ENCODE assay signal across 1 cellular context in the genomic region with DNA sequence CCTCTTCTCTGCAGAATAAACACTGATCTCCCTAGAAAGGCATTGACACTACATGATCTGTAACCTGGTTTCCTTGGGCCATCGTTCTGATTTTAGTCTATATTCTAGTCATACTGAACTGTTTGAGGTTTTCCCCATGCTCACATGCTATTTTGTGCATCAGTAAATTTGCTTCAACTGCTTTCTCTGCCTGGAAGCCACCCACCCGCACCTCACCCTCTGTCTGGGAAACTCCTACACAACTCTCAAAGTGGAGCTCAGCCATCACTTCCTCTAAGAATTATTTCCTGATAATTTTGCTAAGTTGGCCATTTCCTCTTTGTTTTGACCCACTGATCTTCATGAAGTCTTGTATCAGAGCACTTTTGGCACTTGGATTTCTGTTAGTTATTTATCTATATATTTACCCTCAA.
TF ChIP-seq lines count a peak whose summit lies in the region.

No MANE protein-coding gene starts in this region.

TF ChIP-seq in GM12878, 131 proteins besides CTCF, POLR2A, EP300 and RAD21 (continued from another document and continues in another):
- peak; percentile 69 for TF ChIP-seq ZNF687 (IDR thresholded peaks at IDR 0.05)
- TF ChIP-seq, protein P1, sequence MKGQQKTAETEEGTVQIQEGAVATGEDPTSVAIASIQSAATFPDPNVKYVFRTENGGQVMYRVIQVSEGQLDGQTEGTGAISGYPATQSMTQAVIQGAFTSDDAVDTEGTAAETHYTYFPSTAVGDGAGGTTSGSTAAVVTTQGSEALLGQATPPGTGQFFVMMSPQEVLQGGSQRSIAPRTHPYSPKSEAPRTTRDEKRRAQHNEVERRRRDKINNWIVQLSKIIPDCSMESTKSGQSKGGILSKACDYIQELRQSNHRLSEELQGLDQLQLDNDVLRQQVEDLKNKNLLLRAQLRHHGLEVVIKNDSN (IDR thresholded peaks at IDR 0.05; ENCODE audit: borderline replicate concordance, extremely low read length, insufficient read depth, low read depth, low read length), result no peak
- peak; percentile 82 for TF ChIP-seq PML (IDR thresholded peaks at IDR 0.05; ENCODE audit: low read length)
- TF ChIP-seq CBX5 (IDR thresholded peaks at IDR 0.05; ENCODE audit: low read depth), result peak; percentile 95
- TF ChIP-seq CBFB (IDR thresholded peaks at IDR 0.05; ENCODE audit: low read depth), result peak; percentile 64; the same call in 1 of the 2 replicates
- no peak for TF ChIP-seq MYB (IDR thresholded peaks at IDR 0.05; ENCODE audit: borderline replicate concordance, low read depth, low read length)
- peak in 1 of 2 experiments; percentile 97; a peak in 2 of 4 replicates for TF ChIP-seq ETV6 (conservative IDR thresholded peaks at IDR 0.05 in 1 of 2, IDR thresholded peaks at IDR 0.05 in 1 of 2; ENCODE audit: borderline replicate concordance in 1 of 2, low read depth in 1 of 2)
- TF ChIP-seq MEF2A (IDR thresholded peaks at IDR 0.05; ENCODE audit: insufficient read depth, low read depth, low read length), result peak; percentile 96
- TF ChIP-seq ZBTB11 (CRISPR knock-in tag; IDR thresholded peaks at IDR 0.05), result no peak
- no peak for TF ChIP-seq HCFC1 (IDR thresholded peaks at IDR 0.05; ENCODE audit: low read length)
- no peak for TF ChIP-seq KDM1A (IDR thresholded peaks at IDR 0.05; ENCODE audit: borderline replicate concordance)
- no peak; the same call in 1 of the 2 replicates for TF ChIP-seq SMC3 (IDR thresholded peaks at IDR 0.05; ENCODE audit: borderline replicate concordance, low read length)
- TF ChIP-seq NR2F1 (conservative IDR thresholded peaks at IDR 0.05), result peak; percentile 67
- no peak for TF ChIP-seq TCF7 (IDR thresholded peaks at IDR 0.05; ENCODE audit: borderline replicate concordance)
- peak; percentile 79 for TF ChIP-seq SPI1 (IDR thresholded peaks at IDR 0.05; ENCODE audit: borderline replicate concordance, insufficient read depth, low read depth, low read length)
- TF ChIP-seq BMI1 (IDR thresholded peaks at IDR 0.05; ENCODE audit: borderline replicate concordance), result no peak; the same call in 1 of the 2 replicates
- 0 out of 4 replicates have a peak, but pooled peaks of 1 of the 2 experiments have one; percentile 26 for TF ChIP-seq CEBPB (IDR thresholded peaks at IDR 0.05; ENCODE audit: borderline replicate concordance in 1 of 2, low read depth in 2 of 2, low read length in 2 of 2)
- no peak for TF ChIP-seq IRF5 (IDR thresholded peaks at IDR 0.05; ENCODE audit: borderline replicate concordance)
- no peak for TF ChIP-seq IRF3 (IDR thresholded peaks at IDR 0.05)
- TF ChIP-seq, protein P2, sequence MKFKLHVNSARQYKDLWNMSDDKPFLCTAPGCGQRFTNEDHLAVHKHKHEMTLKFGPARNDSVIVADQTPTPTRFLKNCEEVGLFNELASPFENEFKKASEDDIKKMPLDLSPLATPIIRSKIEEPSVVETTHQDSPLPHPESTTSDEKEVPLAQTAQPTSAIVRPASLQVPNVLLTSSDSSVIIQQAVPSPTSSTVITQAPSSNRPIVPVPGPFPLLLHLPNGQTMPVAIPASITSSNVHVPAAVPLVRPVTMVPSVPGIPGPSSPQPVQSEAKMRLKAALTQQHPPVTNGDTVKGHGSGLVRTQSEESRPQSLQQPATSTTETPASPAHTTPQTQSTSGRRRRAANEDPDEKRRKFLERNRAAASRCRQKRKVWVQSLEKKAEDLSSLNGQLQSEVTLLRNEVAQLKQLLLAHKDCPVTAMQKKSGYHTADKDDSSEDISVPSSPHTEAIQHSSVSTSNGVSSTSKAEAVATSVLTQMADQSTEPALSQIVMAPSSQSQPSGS (IDR thresholded peaks at IDR 0.05; ENCODE audit: low read length), result peak; percentile 91
- no peak for TF ChIP-seq NR2C1 (IDR thresholded peaks at IDR 0.05)
- TF ChIP-seq ZBED1 (IDR thresholded peaks at IDR 0.05; ENCODE audit: borderline replicate concordance), result peak; percentile 96
- no peak for TF ChIP-seq HDGF (IDR thresholded peaks at IDR 0.05)
- TF ChIP-seq RELA (IDR thresholded peaks at IDR 0.05; ENCODE audit: borderline replicate concordance, partially characterized antibody), result peak; percentile 12
- TF ChIP-seq MTA2 (IDR thresholded peaks at IDR 0.05; ENCODE audit: low read depth), result peak; percentile 85
- no peak for TF ChIP-seq SMAD5 (IDR thresholded peaks at IDR 0.05; ENCODE audit: low read depth)
- no peak for TF ChIP-seq PAX8 (IDR thresholded peaks at IDR 0.05)
- TF ChIP-seq EZH2 (IDR thresholded peaks at IDR 0.05; ENCODE audit: borderline replicate concordance, control insufficient read depth, low read depth, low read length), result no peak
- 0 out of 2 replicates have a peak, but pooled peaks have one; percentile 42 for TF ChIP-seq GABPA (IDR thresholded peaks at IDR 0.05; ENCODE audit: low read depth)
- peak in 1 of 2 experiments; percentile 71; a peak in 1 of 3 replicates for TF ChIP-seq EGR1 (IDR thresholded peaks at IDR 0.05; ENCODE audit: borderline replicate concordance in 1 of 2, low read depth in 2 of 2, low read length in 2 of 2)
- no peak for TF ChIP-seq BRCA1 (IDR thresholded peaks at IDR 0.05; ENCODE audit: low read depth, low read length)
- TF ChIP-seq CREB1 (IDR thresholded peaks at IDR 0.05; ENCODE audit: low read depth), result peak; percentile 64; the same call in 1 of the 2 replicates
- no peak for TF ChIP-seq POLR2AphosphoS2 (IDR thresholded peaks at IDR 0.05; ENCODE audit: low read depth, low read length)
- no peak for TF ChIP-seq SMAD1 (IDR thresholded peaks at IDR 0.05; ENCODE audit: low read depth, partially characterized antibody)
- no peak for TF ChIP-seq RFX5 (IDR thresholded peaks at IDR 0.05; ENCODE audit: low read depth, low read length)
- no peak for TF ChIP-seq E2F4 (IDR thresholded peaks at IDR 0.05; ENCODE audit: low read depth, low read length)
- peak; percentile 67; the same call in 1 of the 2 replicates for TF ChIP-seq NBN (IDR thresholded peaks at IDR 0.05)
- no peak for TF ChIP-seq SREBF1 (IDR thresholded peaks at IDR 0.05; ENCODE audit: low read length)
- TF ChIP-seq, protein P3, sequence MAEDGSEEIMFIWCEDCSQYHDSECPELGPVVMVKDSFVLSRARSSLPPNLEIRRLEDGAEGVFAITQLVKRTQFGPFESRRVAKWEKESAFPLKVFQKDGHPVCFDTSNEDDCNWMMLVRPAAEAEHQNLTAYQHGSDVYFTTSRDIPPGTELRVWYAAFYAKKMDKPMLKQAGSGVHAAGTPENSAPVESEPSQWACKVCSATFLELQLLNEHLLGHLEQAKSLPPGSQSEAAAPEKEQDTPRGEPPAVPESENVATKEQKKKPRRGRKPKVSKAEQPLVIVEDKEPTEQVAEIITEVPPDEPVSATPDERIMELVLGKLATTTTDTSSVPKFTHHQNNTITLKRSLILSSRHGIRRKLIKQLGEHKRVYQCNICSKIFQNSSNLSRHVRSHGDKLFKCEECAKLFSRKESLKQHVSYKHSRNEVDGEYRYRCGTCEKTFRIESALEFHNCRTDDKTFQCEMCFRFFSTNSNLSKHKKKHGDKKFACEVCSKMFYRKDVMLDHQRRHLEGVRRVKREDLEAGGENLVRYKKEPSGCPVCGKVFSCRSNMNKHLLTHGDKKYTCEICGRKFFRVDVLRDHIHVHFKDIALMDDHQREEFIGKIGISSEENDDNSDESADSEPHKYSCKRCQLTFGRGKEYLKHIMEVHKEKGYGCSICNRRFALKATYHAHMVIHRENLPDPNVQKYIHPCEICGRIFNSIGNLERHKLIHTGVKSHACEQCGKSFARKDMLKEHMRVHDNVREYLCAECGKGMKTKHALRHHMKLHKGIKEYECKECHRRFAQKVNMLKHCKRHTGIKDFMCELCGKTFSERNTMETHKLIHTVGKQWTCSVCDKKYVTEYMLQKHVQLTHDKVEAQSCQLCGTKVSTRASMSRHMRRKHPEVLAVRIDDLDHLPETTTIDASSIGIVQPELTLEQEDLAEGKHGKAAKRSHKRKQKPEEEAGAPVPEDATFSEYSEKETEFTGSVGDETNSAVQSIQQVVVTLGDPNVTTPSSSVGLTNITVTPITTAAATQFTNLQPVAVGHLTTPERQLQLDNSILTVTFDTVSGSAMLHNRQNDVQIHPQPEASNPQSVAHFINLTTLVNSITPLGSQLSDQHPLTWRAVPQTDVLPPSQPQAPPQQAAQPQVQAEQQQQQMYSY (CRISPR knock-in tag; IDR thresholded peaks at IDR 0.05), result no peak
- TF ChIP-seq BCL3 (IDR thresholded peaks at IDR 0.05; ENCODE audit: borderline replicate concordance, insufficient read depth, low read depth, low read length, poor library complexity, severe bottlenecking), result peak; percentile 91
- peak; percentile 83 to 88 for TF ChIP-seq BHLHE40 (IDR thresholded peaks at IDR 0.05; ENCODE audit: borderline replicate concordance in 1 of 2, low read depth in 2 of 2, low read length in 1 of 2)
- TF ChIP-seq ZNF207 (IDR thresholded peaks at IDR 0.05; ENCODE audit: borderline replicate concordance), result no peak
